In the genomic region with DNA sequence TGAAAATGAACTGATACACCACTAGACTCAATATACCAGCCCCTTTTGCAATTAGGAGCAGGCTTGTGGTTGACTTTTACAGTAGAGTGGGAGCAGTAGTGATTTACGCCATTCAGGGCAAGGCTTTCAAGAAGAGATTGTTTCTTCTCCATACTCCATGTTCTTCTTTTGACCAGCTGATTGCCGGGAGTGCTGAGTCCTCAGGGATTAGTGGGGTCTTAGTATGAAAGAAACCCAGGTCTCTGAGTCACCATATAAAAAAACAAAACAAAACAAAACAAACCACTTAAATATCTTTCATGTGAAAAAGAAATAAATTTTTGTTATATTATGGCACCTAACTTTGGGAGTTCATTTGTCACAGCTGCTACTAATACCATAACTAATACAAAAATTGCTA, we compare ENCODE assay signal across 27 cellular contexts.
"Had no signal": no experiment of that assay in that cellular context is flagged by ENCODE, and none has a peak within 500 bp of the region (broad histone marks: within the 10 kb centered on the region; RNA-seq: fewer than 3 reads in every experiment).

No MANE protein-coding gene starts in this region.

- H3K9me3 Mint-ChIP-seq: activated T-cell treated with anti-CD3 and anti-CD28 coated beads, Interleukin-2, amount 50 U/mL, for 4 hours; dendritic cell treated with granulocyte-macrophage colony-stimulating factor and Interleukin-4, amounts not matched to agents 40 ng/mL and 50 ng/mL, for 4 days; endodermal cell; naive B cell; nephron progenitor cell; T-helper 2 cell treated with Interferon-gamma antibody and Interleukin-4, amounts not matched to agents 5 μg/mL and 100 μg/mL, for 36 hours had no signal

- H3K4me1 ChIP-seq: left ventricle myocardium inferior, spleen, suprapubic skin, tibial artery, upper lobe of right lung had no signal

- H3K27ac ChIP-seq: left ventricle myocardium inferior, neutrophil, ovary, spleen, suprapubic skin, tibial artery, upper lobe of right lung had no signal

- H3K4me3 ChIP-seq: left ventricle myocardium inferior, ovary, spleen, suprapubic skin, tibial artery, upper lobe of right lung had no signal

- H3K36me3 ChIP-seq: left ventricle myocardium inferior, neutrophil, ovary, spleen, suprapubic skin, tibial artery, upper lobe of right lung had no signal

- H3K9me3 ChIP-seq: left ventricle myocardium inferior, neutrophil, ovary, spleen, suprapubic skin, tibial artery, upper lobe of right lung had no signal

- H3K27me3 Mint-ChIP-seq: activated T-helper 17 cell treated with anti-CD3 and anti-CD28 coated beads, Interleukin-2, amount 50 U/mL, for 72 hours; progenitor cell of endocrine pancreas had no signal

- H3K27ac Mint-ChIP-seq: activated naive CD4-positive, alpha-beta T cell treated with anti-CD3 and anti-CD28 coated beads, Interleukin-2, amount 50 U/mL, for 72 hours; activated T-helper 17 cell treated with anti-CD3 and anti-CD28 coated beads, Interleukin-2, amount 50 U/mL, for 72 hours; brain; dendritic cell treated with granulocyte-macrophage colony-stimulating factor and Interleukin-4, amounts not matched to agents 40 ng/mL and 50 ng/mL, for 4 days; endodermal cell; nephron progenitor cell; progenitor cell of endocrine pancreas; T-helper 2 cell treated with Interferon-gamma antibody and Interleukin-4, amounts not matched to agents 5 μg/mL and 100 μg/mL, for 36 hours had no signal

- H3K27me3 ChIP-seq: neutrophil, ovary, spleen, suprapubic skin, tibial artery, upper lobe of right lung had no signal

- H3K4me3 Mint-ChIP-seq: activated T-cell treated with anti-CD3 and anti-CD28 coated beads, Interleukin-2, amount 50 U/mL, for 4 hours; activated T-helper 17 cell treated with anti-CD3 and anti-CD28 coated beads, Interleukin-2, amount 50 U/mL, for 72 hours; brain; dendritic cell treated with granulocyte-macrophage colony-stimulating factor and Interleukin-4, amounts not matched to agents 40 ng/mL and 50 ng/mL, for 4 days; endodermal cell; naive B cell; nephron progenitor cell; T-helper 2 cell treated with Interferon-gamma antibody and Interleukin-4, amounts not matched to agents 5 μg/mL and 100 μg/mL, for 36 hours had no signal

- ATAC-seq: activated naive CD4-positive, alpha-beta T cell treated with anti-CD3 and anti-CD28 coated beads, Interleukin-2, amount 50 U/mL, for 72 hours; activated T-cell treated with anti-CD3 and anti-CD28 coated beads, Interleukin-2, amount 50 U/mL, for 4 hours; activated T-helper 17 cell treated with anti-CD3 and anti-CD28 coated beads, Interleukin-2, amount 50 U/mL, for 72 hours; esophagus mucosa; sciatic nerve; upper lobe of right lung had no signal

- H3K36me3 Mint-ChIP-seq: activated naive CD4-positive, alpha-beta T cell treated with anti-CD3 and anti-CD28 coated beads, Interleukin-2, amount 50 U/mL, for 72 hours; brain; naive B cell had no signal

- H3K4me1 Mint-ChIP-seq: activated T-helper 17 cell treated with anti-CD3 and anti-CD28 coated beads, Interleukin-2, amount 50 U/mL, for 72 hours; nephron progenitor cell had no signal

- DNase-seq: activated CD4-positive, alpha-beta T cell treated with anti-CD3 and anti-CD28 coated beads for 4 hours; activated CD4-positive, alpha-beta T cell treated with anti-CD3 and anti-CD28 coated beads, Interleukin-2, amount 50 U/mL, for 48 hours; activated CD8-positive, alpha-beta memory T cell treated with anti-CD3 and anti-CD28 coated beads, Interleukin-2, amount 50 U/mL, for 4 hours; activated naive CD4-positive, alpha-beta T cell; activated T-cell treated with anti-CD3 and anti-CD28 coated beads, Interleukin-2, amount 50 U/mL, for 4 hours; anterior cingulate cortex; endodermal cell; islet precursor cell; left ventricle myocardium inferior; naive B cell; nephron progenitor cell; ovary; spleen; stimulated activated naive CD4-positive, alpha-beta T cell; T-helper 1 cell; tibial artery; upper lobe of right lung had no signal
